ENCODE assay signal across 2 cellular contexts in the genomic region with DNA sequence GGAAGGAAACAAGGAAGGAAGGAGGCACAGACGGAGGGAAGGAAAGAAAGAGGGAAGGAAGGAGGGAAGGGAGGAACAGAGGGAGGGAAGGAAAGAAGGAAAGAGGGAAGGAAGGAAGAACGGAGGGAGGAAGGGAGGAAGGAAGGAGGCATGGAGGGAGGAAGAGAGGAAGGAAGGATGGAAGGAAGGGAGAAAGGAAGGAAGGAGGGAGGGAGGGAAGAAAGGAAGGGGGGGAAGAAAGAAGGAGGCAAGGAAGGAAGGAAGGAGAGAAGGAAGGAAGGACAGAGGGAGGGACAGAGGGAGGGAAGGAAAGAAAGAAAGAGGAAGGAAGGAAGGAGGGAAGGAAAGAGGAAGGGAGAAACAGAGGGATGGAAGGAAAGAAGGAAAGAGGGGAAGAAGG.
TF ChIP-seq lines count a peak whose summit lies in the region.

No MANE protein-coding gene starts in this region.

TF ChIP-seq in GM12878, 131 proteins besides CTCF, POLR2A, EP300 and RAD21:
- TF ChIP-seq IKZF2 (IDR thresholded peaks at IDR 0.05) = 0 out of 4 replicates have a peak, but pooled peaks of 1 of the 2 experiments have one; percentile 17
- TF ChIP-seq MTA2 (IDR thresholded peaks at IDR 0.05; ENCODE audit: low read depth) = 0 out of 2 replicates have a peak, but pooled peaks have one; percentile 25
- TF ChIP-seq HCFC1 (IDR thresholded peaks at IDR 0.05; ENCODE audit: low read length) = no peak
- TF ChIP-seq HDGF (IDR thresholded peaks at IDR 0.05) = peak; percentile 73; the same call in 1 of the 2 replicates
- TF ChIP-seq NBN (IDR thresholded peaks at IDR 0.05) = peak; percentile 51; the same call in 1 of the 2 replicates

TF ChIP-seq in H1, 55 proteins besides CTCF, POLR2A, EP300 and RAD21:
- TF ChIP-seq SRF (IDR thresholded peaks at IDR 0.05; ENCODE audit: low read depth, low read length) (no peak), SP2 (IDR thresholded peaks at IDR 0.05; ENCODE audit: low read length) (no peak)
- TF ChIP-seq, protein P1, sequence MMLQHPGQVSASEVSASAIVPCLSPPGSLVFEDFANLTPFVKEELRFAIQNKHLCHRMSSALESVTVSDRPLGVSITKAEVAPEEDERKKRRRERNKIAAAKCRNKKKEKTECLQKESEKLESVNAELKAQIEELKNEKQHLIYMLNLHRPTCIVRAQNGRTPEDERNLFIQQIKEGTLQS (IDR thresholded peaks at IDR 0.05; ENCODE audit: insufficient read depth, low read depth, low read length) = no peak
